ENCODE assay signal across 8 cellular contexts in the genomic region with DNA sequence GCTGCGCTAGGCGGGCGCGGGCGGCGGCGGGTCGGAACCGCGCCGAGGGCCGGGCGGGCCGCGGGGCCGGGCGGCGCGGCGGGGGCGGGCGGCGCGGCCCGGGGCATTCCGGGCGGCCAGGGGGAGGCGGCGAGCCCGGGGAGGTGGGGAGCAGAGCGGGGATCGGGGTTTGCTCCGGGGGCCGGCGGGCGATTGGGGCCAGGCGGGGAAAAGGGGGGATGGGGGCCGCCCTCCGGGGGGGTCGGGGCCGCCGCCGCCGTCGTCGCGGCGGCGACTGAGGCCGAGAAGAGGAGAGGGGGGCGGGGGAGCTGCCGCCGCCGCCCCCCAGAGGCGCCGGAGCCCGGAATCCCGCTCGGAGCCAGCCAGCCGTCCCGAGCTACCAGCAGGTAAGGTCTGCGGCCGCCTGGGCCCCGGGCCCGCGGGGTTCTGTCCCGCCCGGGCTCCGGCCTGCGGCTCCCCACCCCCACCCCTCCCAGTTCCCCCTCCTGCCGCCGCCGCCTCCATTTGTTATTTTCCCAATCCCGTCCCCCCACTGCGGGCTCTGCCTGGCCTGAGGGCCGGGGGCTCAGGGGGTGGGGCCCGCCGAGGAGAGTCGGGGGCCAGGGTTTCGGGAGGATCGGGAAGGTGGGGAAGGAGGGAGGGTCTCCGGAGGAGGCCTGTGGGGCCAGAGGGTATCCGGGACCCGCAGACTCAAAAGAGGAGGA. TPM values are rescaled to one million over a fixed set of nuclear protein-coding genes. Genes with fewer than 3 reads are reported as not detected.
A peak's percentile ranks its signal among the peaks of the same experiment; 100 is the strongest.
DNase-seq lines count a peak whose midpoint lies in the region; ATAC-seq lines count a peak whose summit lies in the region.

No MANE protein-coding gene starts in this region.

- DNase-seq in activated CD4-positive, alpha-beta T cell treated with anti-CD3 and anti-CD28 coated beads, Interleukin-2, amount 10 ng/mL, durations not matched to agents 7 days and 5 days = no peak
- no peak for DNase-seq in activated CD4-positive, alpha-beta T cell treated with anti-CD3 and anti-CD28 coated beads for 4 hours
- DNase-seq in adipocyte (ENCODE audit: low read depth) (peak; percentile 52), RPMI8226 (no peak)
- no peak for DNase-seq in stimulated activated naive B cell treated with anti-CD40 and anti-IgM and Interleukin-4, amounts not matched to agents 10 μg/mL and 1 μg/mL and 100 μg/mL, for 72 hours
- DNase-seq in stimulated activated CD4-positive, alpha-beta T cell treated with anti-CD3 and anti-CD28 coated beads, Interleukin-2, amount 100 ng/mL, for 48 hours = no peak
- DNase-seq in activated CD4-positive, alpha-beta T cell treated with anti-CD3 and anti-CD28 coated beads for 48 hours = no peak

- peak overlapping the region; percentile 78 for H3K4me3 Mint-ChIP-seq in activated CD4-positive, alpha-beta T cell treated with anti-CD3 and anti-CD28 coated beads, Interleukin-2, amount 10 ng/mL, durations not matched to agents 7 days and 5 days
- H3K4me3 Mint-ChIP-seq in stimulated activated naive B cell treated with anti-CD40 and anti-IgM and Interleukin-4, amounts not matched to agents 10 μg/mL and 1 μg/mL and 100 μg/mL, for 72 hours = peak overlapping the region; percentile 86 to 91

- H3K27ac ChIP-seq in iPS-18a (ENCODE audit: low read length) = no peak overlapping the region

- no peaks in the 10 kb centered on the region for H3K27me3 Mint-ChIP-seq in activated CD4-positive, alpha-beta T cell treated with anti-CD3 and anti-CD28 coated beads, Interleukin-2, amount 10 ng/mL, durations not matched to agents 7 days and 5 days
- H3K27me3 Mint-ChIP-seq in stimulated activated naive B cell treated with anti-CD40 and anti-IgM and Interleukin-4, amounts not matched to agents 10 μg/mL and 1 μg/mL and 100 μg/mL, for 72 hours = no peaks in the 10 kb centered on the region

- CTCF ChIA-PET in activated CD4-positive, alpha-beta T cell treated with anti-CD3 and anti-CD28 coated beads, Interleukin-2, amount 10 ng/mL, durations not matched to agents 7 days and 5 days (lab: Charles Lee) = interaction anchor here (1.1 to 5.6 kb wide), 5 partner anchors 10 to 56 kb away, joined by 4 to 39 read pairs (median 7); a partner anchor contains a TSS

- H3K9ac ChIP-seq in adipocyte (ENCODE audit: low read length) (peak overlapping the region; percentile 95), iPS-18a (ENCODE audit: low read length) (peak overlapping the region; percentile 78)

- H3K4me1 ChIP-seq in adipocyte (ENCODE audit: control insufficient read depth, insufficient read depth, low read length) (peaks cover 52% of the 10 kb centered on the region), iPS-18a (ENCODE audit: control insufficient read depth, low read depth, low read length) (peaks cover 41% of the 10 kb centered on the region)

- peaks cover 74% of the 10 kb centered on the region for H3K4me1 Mint-ChIP-seq in activated CD4-positive, alpha-beta T cell treated with anti-CD3 and anti-CD28 coated beads, Interleukin-2, amount 10 ng/mL, durations not matched to agents 7 days and 5 days
- peaks cover 49 to 80% of the 10 kb centered on the region in 2 donors for H3K4me1 Mint-ChIP-seq in stimulated activated naive B cell treated with anti-CD40 and anti-IgM and Interleukin-4, amounts not matched to agents 10 μg/mL and 1 μg/mL and 100 μg/mL, for 72 hours

- POLR2A ChIA-PET in activated CD4-positive, alpha-beta T cell treated with anti-CD3 and anti-CD28 coated beads, Interleukin-2, amount 10 ng/mL, durations not matched to agents 7 days and 5 days (lab: Charles Lee) = no interaction called here

- H3K4me3 ChIP-seq in adipocyte (ENCODE audit: low read length) = peak overlapping the region; percentile 96
- peak overlapping the region; percentile 95 for H3K4me3 ChIP-seq in iPS-18a (ENCODE audit: low read length)

- no peaks in the 10 kb centered on the region for H3K9me3 Mint-ChIP-seq in activated CD4-positive, alpha-beta T cell treated with anti-CD3 and anti-CD28 coated beads, Interleukin-2, amount 10 ng/mL, durations not matched to agents 7 days and 5 days
- no peaks in the 10 kb centered on the region for H3K9me3 Mint-ChIP-seq in stimulated activated naive B cell treated with anti-CD40 and anti-IgM and Interleukin-4, amounts not matched to agents 10 μg/mL and 1 μg/mL and 100 μg/mL, for 72 hours

- no peaks in the 10 kb centered on the region for H3K9me3 ChIP-seq in adipocyte (ENCODE audit: control insufficient read depth, low read length)
- no peaks in the 10 kb centered on the region for H3K9me3 ChIP-seq in iPS-18a (ENCODE audit: control insufficient read depth, low read depth, low read length)

- H3K27me3 ChIP-seq in adipocyte (replicated peaks; ENCODE audit: control insufficient read depth, insufficient read depth, low read length) = no peaks in the 10 kb centered on the region
- H3K27me3 ChIP-seq in iPS-18a (ENCODE audit: control insufficient read depth, insufficient read depth, low read length) = no peaks in the 10 kb centered on the region

- H3K36me3 Mint-ChIP-seq in activated CD4-positive, alpha-beta T cell treated with anti-CD3 and anti-CD28 coated beads, Interleukin-2, amount 10 ng/mL, durations not matched to agents 7 days and 5 days (ENCODE audit: low read depth) = peaks cover 7% of the 10 kb centered on the region
- peaks cover 2 to 10% of the 10 kb centered on the region in 2 donors for H3K36me3 Mint-ChIP-seq in stimulated activated naive B cell treated with anti-CD40 and anti-IgM and Interleukin-4, amounts not matched to agents 10 μg/mL and 1 μg/mL and 100 μg/mL, for 72 hours

- H3K36me3 ChIP-seq in adipocyte (ENCODE audit: control insufficient read depth, insufficient read depth, low read length, severe bottlenecking) (peaks cover 11% of the 10 kb centered on the region), iPS-18a (ENCODE audit: control insufficient read depth, low read depth, low read length) (peaks cover 8% of the 10 kb centered on the region)

- peak; percentile 10 to 49 for ATAC-seq in stimulated activated naive B cell treated with anti-CD40 and anti-IgM and Interleukin-4, amounts not matched to agents 10 μg/mL and 1 μg/mL and 100 μg/mL, for 72 hours (replicated peaks)

- H3K27ac Mint-ChIP-seq in activated CD4-positive, alpha-beta T cell treated with anti-CD3 and anti-CD28 coated beads, Interleukin-2, amount 10 ng/mL, durations not matched to agents 7 days and 5 days = peak overlapping the region; percentile 83
- peak overlapping the region; percentile 94 for H3K27ac Mint-ChIP-seq in stimulated activated naive B cell treated with anti-CD40 and anti-IgM and Interleukin-4, amounts not matched to agents 10 μg/mL and 1 μg/mL and 100 μg/mL, for 72 hours

RNA-seq across cellular contexts. Expression of a gene that starts 0.4 kb away (rescaled TPM):
- total RNA-seq in activated CD4-positive, alpha-beta T cell treated with anti-CD3 and anti-CD28 coated beads, Interleukin-2, amount 10 ng/mL, durations not matched to agents 7 days and 5 days = 10 to 100 TPM; 27.3 to 27.6 TPM

RNA-seq across cellular contexts. Expression of a gene that starts 13.8 kb away (rescaled TPM):
- total RNA-seq in activated CD4-positive, alpha-beta T cell treated with anti-CD3 and anti-CD28 coated beads, Interleukin-2, amount 10 ng/mL, durations not matched to agents 7 days and 5 days = 100 to 1,000 TPM; 156 to 160 TPM

RNA-seq across cellular contexts. Expression of a gene that starts 15.5 kb away (rescaled TPM):
- total RNA-seq in activated CD4-positive, alpha-beta T cell treated with anti-CD3 and anti-CD28 coated beads, Interleukin-2, amount 10 ng/mL, durations not matched to agents 7 days and 5 days = not detected

RNA-seq across cellular contexts. Expression of a gene that starts 15.7 kb away (rescaled TPM):
- 100 to 1,000 TPM; 156 to 181 TPM for total RNA-seq in activated CD4-positive, alpha-beta T cell treated with anti-CD3 and anti-CD28 coated beads, Interleukin-2, amount 10 ng/mL, durations not matched to agents 7 days and 5 days

RNA-seq across cellular contexts. Expression of a gene that starts 23.0 kb away (rescaled TPM):
- total RNA-seq in activated CD4-positive, alpha-beta T cell treated with anti-CD3 and anti-CD28 coated beads, Interleukin-2, amount 10 ng/mL, durations not matched to agents 7 days and 5 days = 100 to 1,000 TPM; 346 to 354 TPM
